1 cellular context compared by ENCODE assay signal in genomic region chr9:33234511-33235467, GRCh38.
TF ChIP-seq lines count a peak whose summit lies in the region.

No MANE protein-coding gene starts in this region.

TF ChIP-seq in GM23338, 12 proteins besides CTCF, POLR2A, EP300 and RAD21:
- TF ChIP-seq ZNF462 (CRISPR knock-in tag; IDR thresholded peaks at IDR 0.05) (no peak), ZNF331 (CRISPR knock-in tag; IDR thresholded peaks at IDR 0.05; ENCODE audit: low read depth) (no peak), EZH2 (IDR thresholded peaks at IDR 0.05; ENCODE audit: low read depth, unreplicated experiment) (no peak), JUNB (IDR thresholded peaks at IDR 0.05; ENCODE audit: unreplicated experiment) (no peak), ZNF114 (CRISPR knock-in tag; IDR thresholded peaks at IDR 0.05) (no peak), ETS1 (IDR thresholded peaks at IDR 0.05) (no peak), POLR2AphosphoS5 (IDR thresholded peaks at IDR 0.05; ENCODE audit: low read depth) (no peak), REST (IDR thresholded peaks at IDR 0.05; ENCODE audit: unreplicated experiment) (no peak)
TF ChIP-seq in GM23338: peak in this region for 0.
